ENCODE assay signal across 1 cellular context in genomic region chr21:15442743-15443142, GRCh38.
TF ChIP-seq lines count a peak whose summit lies in the region.

No MANE protein-coding gene starts in this region.

TF ChIP-seq in HepG2, 621 proteins besides CTCF, POLR2A, EP300 and RAD21 (continued from another document):
- TF ChIP-seq SOX6 (IDR thresholded peaks at IDR 0.05) (no peak), SOX6 (CRISPR knock-in tag; IDR thresholded peaks at IDR 0.05) (0 out of 2 replicates have a peak, but pooled peaks have one; percentile 11), TFDP1 (CRISPR knock-in tag; IDR thresholded peaks at IDR 0.05; ENCODE audit: borderline replicate concordance) (no peak), THRA (CRISPR knock-in tag; IDR thresholded peaks at IDR 0.05; ENCODE audit: borderline replicate concordance) (0 out of 2 replicates have a peak, but pooled peaks have one; percentile 10), ZC3H4 (CRISPR knock-in tag; IDR thresholded peaks at IDR 0.05; ENCODE audit: borderline replicate concordance) (0 out of 2 replicates have a peak, but pooled peaks have one; percentile 34)
